In genomic region chr15:50182233-50183013, GRCh38 we compare ENCODE assay signal across 8 cellular contexts. TPM values are rescaled to one million over a fixed set of nuclear protein-coding genes. Genes with fewer than 3 reads are reported as not detected.
DNase-seq lines count a peak whose midpoint lies in the region; ATAC-seq and TF ChIP-seq lines count a peak whose summit lies in the region.

No MANE protein-coding gene starts in this region.

- H3K9ac ChIP-seq in SK-N-MC (ENCODE audit: insufficient read length), result no peak overlapping the region

- peak overlapping the region in 4 of 5 experiments; percentile 38 to 77 (median 48) for H3K27ac Mint-ChIP-seq in brain

- H3K4me3 Mint-ChIP-seq in brain, result peak overlapping the region; percentile 85 to 94 (median 89)

- H3K9me3 Mint-ChIP-seq in brain, result no peaks in the 10 kb centered on the region

- H3K36me3 Mint-ChIP-seq in brain, result no peaks in the 10 kb centered on the region

- DNase-seq in AG04450 (ENCODE audit: low read depth, low spot score), result no peak
- no peak for DNase-seq in SK-N-MC (ENCODE audit: low read depth, low spot score)
- DNase-seq in iris pigment epithelial cell (ENCODE audit: low read depth), result peak; percentile 33
- peak; percentile 46 for DNase-seq in stimulated activated CD4-positive, alpha-beta T cell treated with anti-CD3 and anti-CD28 coated beads, Interleukin-1b, Interleukin-23, amount 100 ng/mL, for 48 hours
- no peak for DNase-seq in occipital lobe (lab: John Stamatoyannopoulos, UW)

- peaks cover 33% of the 10 kb centered on the region for H3K27me3 ChIP-seq in AG04450 (ENCODE audit: control insufficient read depth, insufficient read depth, low read length)

- H3K9me3 ChIP-seq in AG04450 (ENCODE audit: control insufficient read depth, insufficient read depth, low read length), result no peaks in the 10 kb centered on the region; the same call in 1 of the 2 replicates
- no peaks in the 10 kb centered on the region for H3K9me3 ChIP-seq in SK-N-MC (ENCODE audit: low read depth, low read length)

- H3K27ac ChIP-seq in AG04450 (ENCODE audit: low read depth, low read length), result no peak overlapping the region
- H3K27ac ChIP-seq in SK-N-MC, result no peak overlapping the region

- ATAC-seq in GM18861 (IDR thresholded peaks at IDR 0.05; ENCODE audit: unreplicated experiment) (peak; percentile 23), HG03354 (IDR thresholded peaks at IDR 0.05; ENCODE audit: poor library complexity, severe bottlenecking, unreplicated experiment) (peak; percentile 56)

- H3K4me1 Mint-ChIP-seq in brain, result peaks cover 20% of the 10 kb centered on the region

- H3K36me3 ChIP-seq in SK-N-MC (ENCODE audit: insufficient read depth, low read length), result no peaks in the 10 kb centered on the region

- peaks cover 67% of the 10 kb centered on the region for H3K27me3 Mint-ChIP-seq in brain

- TF ChIP-seq CTCF in AG04450 (IDR thresholded peaks at IDR 0.05; ENCODE audit: low read depth, low read length) (no peak), brain (conservative IDR thresholded peaks at IDR 0.05) (peak in 1 of 2 experiments; percentile 34)

- H3K4me3 ChIP-seq in AG04450 (ENCODE audit: low read depth, low read length) (peak overlapping the region; percentile 60), SK-N-MC (peak overlapping the region; percentile 75)

- POLR2A ChIA-PET in AG04450 (lab: Yijun Ruan, JAX), result no interaction called here

- CTCF ChIA-PET in AG04450 (lab: Charles Lee), result no interaction called here

RNA-seq across cellular contexts. Expression of gene SLC27A2, which starts 0.4 kb away (rescaled TPM):
- polyA plus RNA-seq in AG04450 (2011; rRNA removed), result 0.11 TPM in 1 of 2 replicates, not detected in the other
- polyA minus RNA-seq in AG04450 (2011; rRNA and poly(A)+ RNA removed), result not detected in 2 replicates
- 5.2 TPM for polyA plus RNA-seq in brain (ENCODE audit: insufficient read depth, low read depth, low replicate concordance)
- total RNA-seq in occipital lobe, result 1.4 TPM

Comparison
In these comparisons a context has a peak if more than half of its experiments do, and no peak if none do; other contexts are left out.
1. DNase-seq: peak in iris pigment epithelial cell (single experiment) and stimulated activated CD4-positive, alpha-beta T cell treated with anti-CD3 and anti-CD28 coated beads, Interleukin-1b, Interleukin-23, amount 100 ng/mL, for 48 hours (single experiment); none in AG04450 (single experiment), SK-N-MC (single experiment) and occipital lobe (single experiment).